13 cellular contexts compared by ENCODE assay signal in genomic region chr3:53040361-53040820, GRCh38. TPM values are rescaled to one million over a fixed set of nuclear protein-coding genes. Genes with fewer than 3 reads are reported as not detected.
DNase-seq lines count a peak whose midpoint lies in the region; ATAC-seq lines count a peak whose summit lies in the region.
"Had no signal": no experiment of that assay in that cellular context is flagged by ENCODE, and none has a peak within 500 bp of the region (broad histone marks: within the 10 kb centered on the region; RNA-seq: fewer than 3 reads in every experiment).

No MANE protein-coding gene starts in this region.

- in situ Hi-C loops in G401 (cut with HindIII; ENCODE audit: low sequenced_read_pairs), result no loop called here

- POLR2A ChIA-PET in activated CD4-positive, alpha-beta memory T cell treated with anti-CD3 and anti-CD28 coated beads for 36 hours (lab: Charles Lee), result no interaction called here

- peaks cover 2% of the 10 kb centered on the region for H3K27me3 Mint-ChIP-seq in activated CD4-positive, alpha-beta memory T cell treated with anti-CD3 and anti-CD28 coated beads for 36 hours

- intact Hi-C loops in activated CD4-positive, alpha-beta memory T cell treated with anti-CD3 and anti-CD28 coated beads for 36 hours (cut with micrococcal nuclease), result loop anchor here (10.0 kb wide), 2 partner anchors 356 to 506 kb away; partner anchors contain the start of genes GNL3, NT5DC2, PBRM1 and UQCC5
- intact Hi-C loops in left ventricle myocardium superior (cut with micrococcal nuclease), result no loop called here

- peak; percentile 51 for DNase-seq in AG08395 (ENCODE audit: low spot score)
- peak; percentile 49 for DNase-seq in GM04503 (ENCODE audit: low read depth)
- no peak for DNase-seq in activated CD4-positive, alpha-beta memory T cell treated with anti-CD3 and anti-CD28 coated beads for 36 hours
- DNase-seq in left kidney (ENCODE audit: low read depth, low spot score), result peak; percentile 17
- DNase-seq in left ventricle myocardium superior, result no peak
- DNase-seq in G401 (ENCODE audit: low spot score), result no peak
- DNase-seq: hypothalamus, mesenchymal stem cell, NCI-H1105 treated with DMSO at 0.1 percent for 48 hours, pancreas, SJCRH30 had no signal

- H3K4me3 Mint-ChIP-seq in activated CD4-positive, alpha-beta memory T cell treated with anti-CD3 and anti-CD28 coated beads for 36 hours, result no peak overlapping the region

- ATAC-seq in GM18868 (IDR thresholded peaks at IDR 0.05; ENCODE audit: unreplicated experiment), result no peak
- no peak for ATAC-seq in left ventricle myocardium superior
- ATAC-seq in GM19455 (IDR thresholded peaks at IDR 0.05; ENCODE audit: unreplicated experiment), result no peak

- CTCF ChIA-PET in activated CD4-positive, alpha-beta memory T cell treated with anti-CD3 and anti-CD28 coated beads for 36 hours (lab: Charles Lee), result no interaction called here

- H3K36me3 Mint-ChIP-seq in activated CD4-positive, alpha-beta memory T cell treated with anti-CD3 and anti-CD28 coated beads for 36 hours, result peaks cover 3% of the 10 kb centered on the region

- H3K27ac Mint-ChIP-seq in activated CD4-positive, alpha-beta memory T cell treated with anti-CD3 and anti-CD28 coated beads for 36 hours, result peak overlapping the region; percentile 55

- peaks cover 79% of the 10 kb centered on the region for H3K4me1 Mint-ChIP-seq in activated CD4-positive, alpha-beta memory T cell treated with anti-CD3 and anti-CD28 coated beads for 36 hours (ENCODE audit: low read depth)

- no peaks in the 10 kb centered on the region for H3K9me3 Mint-ChIP-seq in activated CD4-positive, alpha-beta memory T cell treated with anti-CD3 and anti-CD28 coated beads for 36 hours

RNA-seq across cellular contexts. Expression of gene SFMBT1, which starts 5.5 kb away (rescaled TPM):
- 10 to 100 TPM; 22.1 to 22.8 TPM for total RNA-seq in activated CD4-positive, alpha-beta memory T cell treated with anti-CD3 and anti-CD28 coated beads for 36 hours
- total RNA-seq in left ventricle myocardium superior, result 20.0 TPM
- 1.2 and 3.6 TPM in 2 replicates for total RNA-seq in G401 (2014; rRNA removed; shearing (Covaris generic))

Comparison
In these comparisons a context has a peak if more than half of its experiments do, and no peak if none do; other contexts are left out.
1. DNase-seq: peak in AG08395 (single experiment), GM04503 (single experiment) and left kidney (single experiment); none in activated CD4-positive, alpha-beta memory T cell treated with anti-CD3 and anti-CD28 coated beads for 36 hours (single experiment), left ventricle myocardium superior (single experiment) and G401 (single experiment).